8 cellular contexts compared by ENCODE assay signal in the genomic region with DNA sequence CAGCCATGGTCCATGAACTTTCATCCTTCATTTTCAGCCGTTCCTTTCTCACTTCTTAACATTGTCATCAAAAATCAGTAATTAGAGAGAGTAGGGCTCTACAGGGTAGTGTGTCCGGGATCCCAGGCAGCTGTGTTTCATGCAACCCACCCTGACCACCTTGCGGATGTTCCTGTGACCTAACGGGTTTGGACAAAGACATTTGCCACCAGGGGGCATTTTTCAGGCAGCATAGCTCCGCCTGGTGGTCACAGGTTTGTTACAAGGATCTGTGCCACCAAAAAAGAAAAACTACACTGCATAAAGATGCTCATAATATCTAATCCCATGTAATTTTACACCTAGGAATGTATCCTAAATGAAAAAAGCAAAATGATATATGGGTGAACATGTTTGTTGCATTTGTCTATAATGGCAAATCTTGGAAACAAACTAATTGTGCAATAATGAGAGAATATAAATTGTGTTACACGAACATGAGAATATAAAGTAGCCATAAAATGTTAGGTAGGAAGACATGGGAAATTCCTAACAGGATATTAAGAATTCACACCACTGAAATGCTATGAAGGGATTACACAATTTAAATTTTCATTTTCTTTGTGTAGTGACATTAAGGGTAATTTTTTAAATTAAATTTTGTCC.
DNase-seq lines count a peak whose midpoint lies in the region; ATAC-seq and TF ChIP-seq lines count a peak whose summit lies in the region.

No MANE protein-coding gene starts in this region.

- no peaks in the 10 kb centered on the region for H3K36me3 Mint-ChIP-seq in CD8-positive, alpha-beta T cell

- no peak overlapping the region for H3K4me3 Mint-ChIP-seq in CD8-positive, alpha-beta T cell

- no peak overlapping the region for H3K4me3 ChIP-seq in CD8-positive, alpha-beta T cell (ENCODE audit: low read depth, low read length)
- H3K4me3 ChIP-seq in fibroblast of villous mesenchyme (ENCODE audit: low read depth, low read length) = no peak overlapping the region
- no peak overlapping the region for H3K4me3 ChIP-seq in retinal pigment epithelial cell (ENCODE audit: low read length)

- ATAC-seq in CD8-positive, alpha-beta T cell = no peak
- ATAC-seq in GM21529 (IDR thresholded peaks at IDR 0.05; ENCODE audit: unreplicated experiment) = peak; percentile 62
- ATAC-seq in HG03045 (IDR thresholded peaks at IDR 0.05; ENCODE audit: unreplicated experiment) = no peak

- DNase-seq in CD8-positive, alpha-beta T cell = peak in 6 of 7 experiments; percentile 3 to 57 (median 34)
- DNase-seq in NCI-H748 (lab: John Stamatoyannopoulos, UW; ENCODE audit: unreplicated experiment) = peak; percentile 73
- DNase-seq in activated T-cell treated with anti-CD3 and anti-CD28 coated beads for 1 hour (ENCODE audit: low read depth) = peak; percentile 12
- peak; percentile 71 for DNase-seq in fibroblast of villous mesenchyme (ENCODE audit: low read depth)
- no peak for DNase-seq in retinal pigment epithelial cell (ENCODE audit: low read depth)
- DNase-seq in amygdala (lab: John Stamatoyannopoulos, UW) = no peak

- no peaks in the 10 kb centered on the region for H3K4me1 Mint-ChIP-seq in CD8-positive, alpha-beta T cell (ENCODE audit: low read depth)

- no peaks in the 10 kb centered on the region for H3K9me3 Mint-ChIP-seq in CD8-positive, alpha-beta T cell

- POLR2A ChIA-PET in CD8-positive, alpha-beta T cell (lab: Charles Lee) = interaction anchor here (0.6 kb wide), 1 partner anchor 1153 kb away, joined by 4 read pairs; no protein-coding TSS in a partner anchor

- no peaks in the 10 kb centered on the region for H3K27me3 Mint-ChIP-seq in CD8-positive, alpha-beta T cell (ENCODE audit: low read depth)

- H3K4me1 ChIP-seq in CD8-positive, alpha-beta T cell (ENCODE audit: insufficient read depth, low read length) = no peaks in the 10 kb centered on the region

- no peak overlapping the region for H3K27ac ChIP-seq in CD8-positive, alpha-beta T cell (ENCODE audit: low read depth, low read length)

- intact Hi-C loops in CD8-positive, alpha-beta T cell (cut with DNase I, micrococcal nuclease) = no loop called here

- no peaks in the 10 kb centered on the region for H3K36me3 ChIP-seq in CD8-positive, alpha-beta T cell (ENCODE audit: insufficient read depth, low read length)

- TF ChIP-seq CTCF in CD8-positive, alpha-beta T cell (IDR thresholded peaks at IDR 0.05) = peak; percentile 76
- TF ChIP-seq CTCF in fibroblast of villous mesenchyme (IDR thresholded peaks at IDR 0.05; ENCODE audit: insufficient read depth, low read depth, low read length) = peak; percentile 99
- peak; percentile 100 for TF ChIP-seq CTCF in retinal pigment epithelial cell (conservative IDR thresholded peaks at IDR 0.05; ENCODE audit: low read depth, low read length)

- no peak overlapping the region for H3K27ac Mint-ChIP-seq in CD8-positive, alpha-beta T cell

- no peaks in the 10 kb centered on the region for H3K27me3 ChIP-seq in CD8-positive, alpha-beta T cell (ENCODE audit: insufficient read depth, low read length)

- no peaks in the 10 kb centered on the region for H3K9me3 ChIP-seq in CD8-positive, alpha-beta T cell (ENCODE audit: low read length)

- CTCF ChIA-PET in CD8-positive, alpha-beta T cell (lab: Charles Lee) = interaction anchor here (0.9 to 2.3 kb wide), 3 partner anchors 9 to 36 kb away, joined by 3 to 6 read pairs (median 4); no protein-coding TSS in a partner anchor

Comparison
In these comparisons a context has a peak if more than half of its experiments do, and no peak if none do; other contexts are left out.
1. DNase-seq: peak in CD8-positive, alpha-beta T cell (6 of 7), NCI-H748 (single experiment), activated T-cell treated with anti-CD3 and anti-CD28 coated beads for 1 hour (single experiment) and fibroblast of villous mesenchyme (single experiment); none in retinal pigment epithelial cell (single experiment) and amygdala (0 of 56).
2. Peak in every context shown above with its lines, with median percentiles within 50 percentile points of each other: CTCF ChIP-seq.